Comparison of ENCODE assay signal across 8 cellular contexts in genomic region chr11:111879637-111879960, GRCh38. TPM values are rescaled to one million over a fixed set of nuclear protein-coding genes. Genes with fewer than 3 reads are reported as not detected.
DNase-seq lines count a peak whose midpoint lies in the region; TF ChIP-seq lines count a peak whose summit lies in the region.

No MANE protein-coding gene starts in this region.

- H3K4me3 ChIP-seq in GM06990 (replicated peaks; ENCODE audit: low read depth, low read length) (peak overlapping the region; percentile 87), MM.1S (ENCODE audit: low read length) (peak overlapping the region; percentile 81), endodermal cell (ENCODE audit: low read length) (peak overlapping the region; percentile 96), neuron (ENCODE audit: low read length) (peak overlapping the region; percentile 74)

- peak overlapping the region; percentile 74 for H3K4me3 Mint-ChIP-seq in endodermal cell

- peaks cover 3% of the 10 kb centered on the region; the same call in 1 of the 2 replicates for H3K36me3 ChIP-seq in GM06990 (ENCODE audit: control insufficient read depth, insufficient read depth, low read length)
- H3K36me3 ChIP-seq in MM.1S (replicated peaks; ENCODE audit: insufficient read depth, low read length), result no peaks in the 10 kb centered on the region
- no peaks in the 10 kb centered on the region for H3K36me3 ChIP-seq in endodermal cell (ENCODE audit: control insufficient read depth, insufficient read depth, low read length)
- H3K36me3 ChIP-seq in neuron (ENCODE audit: insufficient read depth, low read length), result peaks cover 9% of the 10 kb centered on the region

- no peaks in the 10 kb centered on the region for H3K27me3 ChIP-seq in GM06990 (replicated peaks; ENCODE audit: control insufficient read depth, insufficient read depth, low read length)
- H3K27me3 ChIP-seq in MM.1S (replicated peaks; ENCODE audit: insufficient read depth, low read length), result no peaks in the 10 kb centered on the region
- no peaks in the 10 kb centered on the region for H3K27me3 ChIP-seq in endodermal cell (ENCODE audit: control insufficient read depth, insufficient read depth, low read length, poor library complexity, severe bottlenecking)
- no peaks in the 10 kb centered on the region for H3K27me3 ChIP-seq in neuron (ENCODE audit: insufficient read depth, low read length)

- H3K4me1 ChIP-seq in MM.1S (ENCODE audit: low read length), result peaks cover 7% of the 10 kb centered on the region; the same call in 1 of the 2 replicates
- peaks cover 2% of the 10 kb centered on the region for H3K4me1 ChIP-seq in endodermal cell (ENCODE audit: control insufficient read depth, insufficient read depth, low read length)
- peaks cover 12% of the 10 kb centered on the region for H3K4me1 ChIP-seq in neuron (ENCODE audit: insufficient read depth, low read length)

- peaks cover 12% of the 10 kb centered on the region for H3K4me1 Mint-ChIP-seq in endodermal cell

- H3K36me3 Mint-ChIP-seq in endodermal cell (ENCODE audit: low read depth), result no peaks in the 10 kb centered on the region

- H3K9me3 Mint-ChIP-seq in endodermal cell, result no peaks in the 10 kb centered on the region

- H3K27me3 Mint-ChIP-seq in endodermal cell (ENCODE audit: insufficient read depth), result peaks cover 4% of the 10 kb centered on the region

- peaks cover 7% of the 10 kb centered on the region for H3F3A ChIP-seq in MM.1S (ENCODE audit: insufficient read depth, low read length)

- H3K27ac Mint-ChIP-seq in endodermal cell, result peak overlapping the region; percentile 100

- TF ChIP-seq CTCF in GM06990 (IDR thresholded peaks at IDR 0.05; ENCODE audit: insufficient read depth, low read length, poor library complexity, severe bottlenecking) (no peak), MM.1S (IDR thresholded peaks at IDR 0.05; ENCODE audit: low read length) (no peak), endodermal cell (conservative IDR thresholded peaks at IDR 0.05) (no peak)

- H3K9me3 ChIP-seq in MM.1S (replicated peaks; ENCODE audit: insufficient read depth, low read length) (no peaks in the 10 kb centered on the region), endodermal cell (ENCODE audit: control insufficient read depth, low read length) (no peaks in the 10 kb centered on the region), neuron (ENCODE audit: low read length) (no peaks in the 10 kb centered on the region)

- H2AFZ ChIP-seq in MM.1S (ENCODE audit: low read length) (peak overlapping the region; percentile 48), neuron (ENCODE audit: low read depth, low read length) (peak overlapping the region; percentile 95)

- H3K9ac ChIP-seq in MM.1S (ENCODE audit: low read length), result peak overlapping the region; percentile 85
- H3K9ac ChIP-seq in endodermal cell (ENCODE audit: extremely low read depth, low read length, poor library complexity, severe bottlenecking), result peak overlapping the region; percentile 73

- no peaks in the 10 kb centered on the region for H4K20me1 ChIP-seq in MM.1S (ENCODE audit: insufficient read depth, low read length)

- peaks cover 8% of the 10 kb centered on the region for H3K79me2 ChIP-seq in MM.1S (ENCODE audit: low read length)

- no peaks in the 10 kb centered on the region for H3K9me2 ChIP-seq in MM.1S (replicated peaks; ENCODE audit: insufficient read depth, low read length)

- no peak for DNase-seq in GM06990 (ENCODE audit: extremely low read depth, insufficient read length)
- DNase-seq in MM.1S, result no peak
- no peak for DNase-seq in endodermal cell
- no peak for DNase-seq in NCI-H1048 (lab: John Stamatoyannopoulos, UW)
- no peak for DNase-seq in NAMALWA (ENCODE audit: low spot score)
- DNase-seq in NCI-H1436 treated with DMSO at 0.1 percent for 48 hours (lab: John Stamatoyannopoulos, UW), result no peak
- no peak for DNase-seq in midbrain (lab: John Stamatoyannopoulos, UW)

- peak overlapping the region; percentile 76 for H3K4me2 ChIP-seq in MM.1S (ENCODE audit: low read depth, low read length)

- H3K27ac ChIP-seq in MM.1S (ENCODE audit: low read length), result peak overlapping the region; percentile 93
- peak overlapping the region; percentile 97 for H3K27ac ChIP-seq in endodermal cell (ENCODE audit: low read depth, low read length)

- WGBS in endodermal cell (ENCODE audit: insufficient coverage in 1 of 2, insufficient read length in 1 of 2), 2 experiments, result 69 to 70% methylated on average over 6 of the region's 6 CpGs

RNA-seq across cellular contexts. Expression of gene CFAP68, which starts 0.3 kb away (rescaled TPM):
- total RNA-seq in endodermal cell, result 10 to 100 TPM; 11.6 to 12.7 TPM
- polyA plus RNA-seq in endodermal cell (2013, experiment 1 of 2), result 38.3 TPM
- 30.1 TPM for polyA plus RNA-seq in endodermal cell (2013, experiment 2 of 2)

RNA-seq across cellular contexts. Expression of gene FDXACB1, which starts 0.6 kb away (rescaled TPM):
- total RNA-seq in endodermal cell, result 1 to 10 TPM; 1.7 to 2.7 TPM
- 3.3 TPM for polyA plus RNA-seq in endodermal cell (2013, experiment 1 of 2)
- 3.4 TPM for polyA plus RNA-seq in endodermal cell (2013, experiment 2 of 2)

RNA-seq across cellular contexts. Expression of gene ALG9, which starts 8.2 kb away (rescaled TPM):
- 10 to 100 TPM; 25.3 to 26.6 TPM for total RNA-seq in endodermal cell
- polyA plus RNA-seq in endodermal cell (2013, experiment 1 of 2), result 55.6 TPM
- 49.6 TPM for polyA plus RNA-seq in endodermal cell (2013, experiment 2 of 2)

RNA-seq across cellular contexts. Expression of gene CRYAB, which starts 32.0 kb away (rescaled TPM):
- total RNA-seq in endodermal cell, result 1 to 10 TPM in 1 of 2 donors, under 1 TPM in 1; 0.84 to 4.4 TPM
- polyA plus RNA-seq in endodermal cell (2013, experiment 1 of 2), result 1.4 TPM
- 1.3 TPM for polyA plus RNA-seq in endodermal cell (2013, experiment 2 of 2)

RNA-seq across cellular contexts. Expression of gene HSPB2, which starts 32.9 kb away (rescaled TPM):
- under 1 TPM; 0.20 to 0.33 TPM for total RNA-seq in endodermal cell
- polyA plus RNA-seq in endodermal cell (2013, experiment 1 of 2), result 0.57 TPM
- not detected for polyA plus RNA-seq in endodermal cell (2013, experiment 2 of 2)
